In genomic region chr3:38039899-38040261, GRCh38 we compare ENCODE assay signal across 9 cellular contexts. TPM values are rescaled to one million over a fixed set of nuclear protein-coding genes. Genes with fewer than 3 reads are reported as not detected.
DNase-seq lines count a peak whose midpoint lies in the region; ATAC-seq and TF ChIP-seq lines count a peak whose summit lies in the region.
"Had no signal": no experiment of that assay in that cellular context is flagged by ENCODE, and none has a peak within 500 bp of the region (broad histone marks: within the 10 kb centered on the region; RNA-seq: fewer than 3 reads in every experiment).

No MANE protein-coding gene starts in this region.

- H3K4me1 ChIP-seq in MM.1S (ENCODE audit: low read length) (peaks cover 11% of the 10 kb centered on the region), parathyroid adenoma (no peaks in the 10 kb centered on the region)

- peak overlapping the region; percentile 55; the same call in 1 of the 2 replicates for H3K9ac ChIP-seq in MM.1S (ENCODE audit: low read length)
- no peak overlapping the region for H3K9ac ChIP-seq in parathyroid adenoma

- no peaks in the 10 kb centered on the region for H3K27me3 ChIP-seq in MM.1S (replicated peaks; ENCODE audit: insufficient read depth, low read length)
- no peaks in the 10 kb centered on the region for H3K27me3 ChIP-seq in parathyroid adenoma (ENCODE audit: control insufficient read depth, insufficient read depth, low read length)

- peak overlapping the region; percentile 10 for H3K27ac Mint-ChIP-seq in activated T-helper 2 cell treated with anti-CD3 and anti-CD28 coated beads, Interferon-gamma antibody, Interleukin-2, Interleukin-4, amounts not matched to agents 10 μg/mL and 5 μg/mL and 100 μg/mL, durations not matched to agents 14 hours and 24 hours and 36 hours

- H3K9me2 ChIP-seq in MM.1S (replicated peaks; ENCODE audit: insufficient read depth, low read length), result no peaks in the 10 kb centered on the region

- H3K4me1 Mint-ChIP-seq in activated T-helper 2 cell treated with anti-CD3 and anti-CD28 coated beads, Interferon-gamma antibody, Interleukin-2, Interleukin-4, amounts not matched to agents 10 μg/mL and 5 μg/mL and 100 μg/mL, durations not matched to agents 14 hours and 24 hours and 36 hours (ENCODE audit: low read depth), result peaks cover 32% of the 10 kb centered on the region

- peaks cover 8% of the 10 kb centered on the region for H3K36me3 Mint-ChIP-seq in activated T-helper 2 cell treated with anti-CD3 and anti-CD28 coated beads, Interferon-gamma antibody, Interleukin-2, Interleukin-4, amounts not matched to agents 10 μg/mL and 5 μg/mL and 100 μg/mL, durations not matched to agents 14 hours and 24 hours and 36 hours (ENCODE audit: low read depth)

- H3K79me2 ChIP-seq in MM.1S (ENCODE audit: low read length), result no peaks in the 10 kb centered on the region
- H3K79me2 ChIP-seq in parathyroid adenoma, result no peaks in the 10 kb centered on the region

- H3K9me3 ChIP-seq in MM.1S (replicated peaks; ENCODE audit: insufficient read depth, low read length), result no peaks in the 10 kb centered on the region
- no peaks in the 10 kb centered on the region for H3K9me3 ChIP-seq in parathyroid adenoma (ENCODE audit: control insufficient read depth, low read length)

- no peak overlapping the region; the same call in 1 of the 2 replicates for H3K27ac ChIP-seq in MM.1S (ENCODE audit: low read length)
- no peak overlapping the region for H3K27ac ChIP-seq in parathyroid adenoma

- peak overlapping the region; percentile 98 for H3K4me2 ChIP-seq in MM.1S (ENCODE audit: low read depth, low read length)
- H3K4me2 ChIP-seq in parathyroid adenoma (ENCODE audit: low read length), result peak overlapping the region; percentile 53

- no peaks in the 10 kb centered on the region for H3F3A ChIP-seq in MM.1S (ENCODE audit: insufficient read depth, low read length)

- H4K20me1 ChIP-seq in MM.1S (ENCODE audit: insufficient read depth, low read length), result no peaks in the 10 kb centered on the region

- no peaks in the 10 kb centered on the region for H3K36me3 ChIP-seq in MM.1S (replicated peaks; ENCODE audit: insufficient read depth, low read length)
- no peaks in the 10 kb centered on the region for H3K36me3 ChIP-seq in parathyroid adenoma (ENCODE audit: control insufficient read depth, insufficient read depth, low read length)

- H3K4me3 ChIP-seq in MM.1S (ENCODE audit: low read length) (peak overlapping the region; percentile 69), parathyroid adenoma (ENCODE audit: low read depth, low read length) (no peak overlapping the region)

- H3K4me3 Mint-ChIP-seq in activated T-helper 2 cell treated with anti-CD3 and anti-CD28 coated beads, Interferon-gamma antibody, Interleukin-2, Interleukin-4, amounts not matched to agents 10 μg/mL and 5 μg/mL and 100 μg/mL, durations not matched to agents 14 hours and 24 hours and 36 hours (ENCODE audit: low read depth), result peak overlapping the region; percentile 66

- intact Hi-C loops in activated T-helper 2 cell treated with anti-CD3 and anti-CD28 coated beads, Interferon-gamma antibody, Interleukin-2, Interleukin-4, amounts not matched to agents 10 μg/mL and 5 μg/mL and 100 μg/mL, durations not matched to agents 14 hours and 24 hours and 36 hours (cut with micrococcal nuclease), result loop anchor here (1.0 to 10.0 kb wide), 2 partner anchors 9 to 135 kb away; no protein-coding TSS in a partner anchor
- intact Hi-C loops in Right ventricle myocardium superior (cut with DNase I), result no loop called here

- TF ChIP-seq CTCF in MM.1S (IDR thresholded peaks at IDR 0.05; ENCODE audit: low read length) (peak; percentile 34; the same call in 1 of the 2 replicates), parathyroid adenoma (IDR thresholded peaks at IDR 0.05) (no peak)

- H3K9me3 Mint-ChIP-seq in activated T-helper 2 cell treated with anti-CD3 and anti-CD28 coated beads, Interferon-gamma antibody, Interleukin-2, Interleukin-4, amounts not matched to agents 10 μg/mL and 5 μg/mL and 100 μg/mL, durations not matched to agents 14 hours and 24 hours and 36 hours, result peaks cover 12% of the 10 kb centered on the region

- peaks cover 6% of the 10 kb centered on the region for H3K27me3 Mint-ChIP-seq in activated T-helper 2 cell treated with anti-CD3 and anti-CD28 coated beads, Interferon-gamma antibody, Interleukin-2, Interleukin-4, amounts not matched to agents 10 μg/mL and 5 μg/mL and 100 μg/mL, durations not matched to agents 14 hours and 24 hours and 36 hours (ENCODE audit: low read depth)

- ATAC-seq in GM21529 (IDR thresholded peaks at IDR 0.05; ENCODE audit: unreplicated experiment), result peak; percentile 65
- peak; percentile 94 for ATAC-seq in Right ventricle myocardium superior (ENCODE audit: poor library complexity)
- ATAC-seq: Panc1 had no signal

- DNase-seq in EL (peak; percentile 42), MM.1S (peak; percentile 61), Right ventricle myocardium superior (peak; percentile 83), NCI-H2107 (lab: John Stamatoyannopoulos, UW) (no peak), hepatic stellate cell (ENCODE audit: low spot score) (no peak)
- peak; percentile 52 for DNase-seq in activated T-helper 2 cell treated with anti-CD3 and anti-CD28 coated beads, Interferon-gamma antibody, Interleukin-2, Interleukin-4, amounts not matched to agents 10 μg/mL and 5 μg/mL and 100 μg/mL, durations not matched to agents 14 hours and 24 hours and 36 hours (ENCODE audit: low spot score)

- H2AFZ ChIP-seq in MM.1S (ENCODE audit: low read length), result peak overlapping the region; percentile 89
- peak overlapping the region; percentile 62 for H2AFZ ChIP-seq in parathyroid adenoma

RNA-seq across cellular contexts. Expression of gene DLEC1, which starts 0.9 kb away (rescaled TPM):
- total RNA-seq in activated T-helper 2 cell treated with anti-CD3 and anti-CD28 coated beads, Interferon-gamma antibody, Interleukin-2, Interleukin-4, amounts not matched to agents 10 μg/mL and 5 μg/mL and 100 μg/mL, durations not matched to agents 14 hours and 24 hours and 36 hours, result 0.02 and 0.16 TPM in 2 replicates
- total RNA-seq in Right ventricle myocardium superior, result 0.16 TPM

RNA-seq across cellular contexts. Expression of gene PLCD1, which starts 10.4 kb away (rescaled TPM):
- 4.3 and 6.9 TPM in 2 replicates for total RNA-seq in activated T-helper 2 cell treated with anti-CD3 and anti-CD28 coated beads, Interferon-gamma antibody, Interleukin-2, Interleukin-4, amounts not matched to agents 10 μg/mL and 5 μg/mL and 100 μg/mL, durations not matched to agents 14 hours and 24 hours and 36 hours
- total RNA-seq in Right ventricle myocardium superior, result 8.5 TPM

RNA-seq across cellular contexts. Expression of gene VILL, which starts 49.3 kb away (rescaled TPM):
- 11.8 and 12.8 TPM in 2 replicates for total RNA-seq in activated T-helper 2 cell treated with anti-CD3 and anti-CD28 coated beads, Interferon-gamma antibody, Interleukin-2, Interleukin-4, amounts not matched to agents 10 μg/mL and 5 μg/mL and 100 μg/mL, durations not matched to agents 14 hours and 24 hours and 36 hours
- 4.0 TPM for total RNA-seq in Right ventricle myocardium superior

Comparison
In these comparisons a context has a peak if more than half of its experiments do, and no peak if none do; other contexts are left out.
1. DNase-seq: peak in EL (single experiment), MM.1S (single experiment), activated T-helper 2 cell treated with anti-CD3 and anti-CD28 coated beads, Interferon-gamma antibody, Interleukin-2, Interleukin-4, amounts not matched to agents 10 μg/mL and 5 μg/mL and 100 μg/mL, durations not matched to agents 14 hours and 24 hours and 36 hours (single experiment) and Right ventricle myocardium superior (single experiment); none in NCI-H2107 (single experiment) and hepatic stellate cell (single experiment).